ENCODE assay signal across 8 cellular contexts in genomic region chr17:76139801-76140660, GRCh38. TPM values are rescaled to one million over a fixed set of nuclear protein-coding genes. Genes with fewer than 3 reads are reported as not detected.
DNase-seq lines count a peak whose midpoint lies in the region; ATAC-seq and TF ChIP-seq lines count a peak whose summit lies in the region.

No MANE protein-coding gene starts in this region.

- ATAC-seq in T-helper 17 cell = peak; percentile 17
- ATAC-seq in HG02885 (IDR thresholded peaks at IDR 0.05; ENCODE audit: poor library complexity, unreplicated experiment) = no peak
- no peak for ATAC-seq in GM18873 (IDR thresholded peaks at IDR 0.05; ENCODE audit: low FRiP score, unreplicated experiment)

- TF ChIP-seq CTCF in GM06990 (IDR thresholded peaks at IDR 0.05; ENCODE audit: insufficient read depth, low read length, poor library complexity, severe bottlenecking) (no peak), endodermal cell (conservative IDR thresholded peaks at IDR 0.05) (peak; percentile 62)

- no peak overlapping the region for H3K9ac ChIP-seq in endodermal cell (ENCODE audit: extremely low read depth, low read length, poor library complexity, severe bottlenecking)

- H3K4me1 Mint-ChIP-seq in T-helper 17 cell (peaks cover 40% of the 10 kb centered on the region), endodermal cell (peaks cover 54% of the 10 kb centered on the region)

- H3K9me3 ChIP-seq in T-helper 17 cell (ENCODE audit: control insufficient read depth, low read length, poor library complexity, severe bottlenecking) (no peaks in the 10 kb centered on the region), endodermal cell (ENCODE audit: control insufficient read depth, low read length) (no peaks in the 10 kb centered on the region)

- H3K4me1 ChIP-seq in endodermal cell (ENCODE audit: control insufficient read depth, insufficient read depth, low read length) = peaks cover 29% of the 10 kb centered on the region

- no peaks in the 10 kb centered on the region for H3K9me3 Mint-ChIP-seq in endodermal cell

- H3K27ac ChIP-seq in endodermal cell (ENCODE audit: low read depth, low read length) = no peak overlapping the region

- in situ Hi-C loops in G401 (cut with HindIII; ENCODE audit: low sequenced_read_pairs) = no loop called here

- H3K4me3 Mint-ChIP-seq in T-helper 17 cell (peak overlapping the region; percentile 79), endodermal cell (peak overlapping the region; percentile 82)

- 9 to 17% methylated on average over 40 to 78 of the region's 78 CpGs for WGBS in endodermal cell (ENCODE audit: insufficient coverage in 1 of 2, insufficient read length in 1 of 2), 2 experiments

- peak; percentile 73 for DNase-seq in GM06990 (ENCODE audit: extremely low read depth, insufficient read length)
- peak in 1 of 3 donors; percentile 23 for DNase-seq in T-helper 17 cell
- peak; percentile 80 for DNase-seq in endodermal cell
- peak; percentile 45 for DNase-seq in retina
- DNase-seq in G401 (ENCODE audit: low spot score) = no peak
- DNase-seq in dedifferentiated amniotic fluid mesenchymal stem cell (ENCODE audit: extremely low spot score) = no peak

- H3K36me3 ChIP-seq in GM06990 (ENCODE audit: control insufficient read depth, insufficient read depth, low read length) (no peaks in the 10 kb centered on the region), endodermal cell (ENCODE audit: control insufficient read depth, insufficient read depth, low read length) (no peaks in the 10 kb centered on the region)

- no peaks in the 10 kb centered on the region; the same call in 1 of the 2 replicates for H3K27me3 ChIP-seq in GM06990 (replicated peaks; ENCODE audit: control insufficient read depth, insufficient read depth, low read length)
- peaks cover 86% of the 10 kb centered on the region for H3K27me3 ChIP-seq in endodermal cell (ENCODE audit: control insufficient read depth, insufficient read depth, low read length, poor library complexity, severe bottlenecking)

- peaks cover 2% of the 10 kb centered on the region for H3K36me3 Mint-ChIP-seq in T-helper 17 cell (ENCODE audit: low read depth)
- peaks cover 8% of the 10 kb centered on the region for H3K36me3 Mint-ChIP-seq in endodermal cell (ENCODE audit: low read depth)

- H3K27me3 Mint-ChIP-seq in T-helper 17 cell = peaks cover 6% of the 10 kb centered on the region
- H3K27me3 Mint-ChIP-seq in endodermal cell (ENCODE audit: insufficient read depth) = peaks cover 91% of the 10 kb centered on the region

- no peak overlapping the region for H3K27ac Mint-ChIP-seq in T-helper 17 cell
- H3K27ac Mint-ChIP-seq in endodermal cell = peak overlapping the region; percentile 87

- H3K4me3 ChIP-seq in GM06990 (replicated peaks; ENCODE audit: low read depth, low read length) (no peak overlapping the region; the same call in 1 of the 2 replicates), endodermal cell (ENCODE audit: low read length) (peak overlapping the region; percentile 79)

RNA-seq across cellular contexts. Expression of gene FOXJ1, which starts 1.0 kb away (rescaled TPM):
- total RNA-seq in T-helper 17 cell (1 to 10 TPM; 1.3 to 2.1 TPM), endodermal cell (10 to 100 TPM; 17.8 to 23.6 TPM)
- polyA plus RNA-seq in endodermal cell (2013, experiment 1 of 2) = 12.3 TPM
- 12.8 TPM for polyA plus RNA-seq in endodermal cell (2013, experiment 2 of 2)
- total RNA-seq in G401 (2014; rRNA removed; shearing (Covaris generic)) = 0.62 and 0.85 TPM in 2 replicates

RNA-seq across cellular contexts. Expression of gene EXOC7, which starts 36.4 kb away (rescaled TPM):
- 10 to 100 TPM; 80.7 to 85.3 TPM for total RNA-seq in T-helper 17 cell
- 100 to 1,000 TPM; 159 to 187 TPM for total RNA-seq in endodermal cell
- polyA plus RNA-seq in endodermal cell (2013, experiment 1 of 2) = 83.1 TPM
- 82.3 TPM for polyA plus RNA-seq in endodermal cell (2013, experiment 2 of 2)
- total RNA-seq in G401 (2014; rRNA removed; shearing (Covaris generic)) = 83.1 and 92.2 TPM in 2 replicates

Comparison
In these comparisons a context has a peak if more than half of its experiments do, and no peak if none do; other contexts are left out.
1. DNase-seq: peak in GM06990 (single experiment), endodermal cell (single experiment) and retina (single experiment); none in G401 (single experiment) and dedifferentiated amniotic fluid mesenchymal stem cell (single experiment).
2. RNA of gene FOXJ1, which starts 1.0 kb away (total RNA-seq): 17.8 to 23.6 TPM in endodermal cell; 1.3 to 2.1 TPM in T-helper 17 cell and 0.62 to 0.85 TPM in G401; every median in the first group is over 4 times any median in the second.